Comparison of ENCODE assay signal across 1 cellular context in genomic region chr16:58493756-58494431, GRCh38.
TF ChIP-seq lines count a peak whose summit lies in the region.

No MANE protein-coding gene starts in this region.

TF ChIP-seq in HepG2, 621 proteins besides CTCF, POLR2A, EP300 and RAD21:
- TF ChIP-seq RXRA (CRISPR knock-in tag; IDR thresholded peaks at IDR 0.05) (no peak), FUBP1 (CRISPR knock-in tag; IDR thresholded peaks at IDR 0.05; ENCODE audit: borderline replicate concordance) (no peak), STAG1 (CRISPR knock-in tag; IDR thresholded peaks at IDR 0.05) (no peak), ZNF687 (CRISPR knock-in tag; IDR thresholded peaks at IDR 0.05) (0 out of 2 replicates have a peak, but pooled peaks have one; percentile 16)
